1 cellular context compared by ENCODE assay signal in the genomic region with DNA sequence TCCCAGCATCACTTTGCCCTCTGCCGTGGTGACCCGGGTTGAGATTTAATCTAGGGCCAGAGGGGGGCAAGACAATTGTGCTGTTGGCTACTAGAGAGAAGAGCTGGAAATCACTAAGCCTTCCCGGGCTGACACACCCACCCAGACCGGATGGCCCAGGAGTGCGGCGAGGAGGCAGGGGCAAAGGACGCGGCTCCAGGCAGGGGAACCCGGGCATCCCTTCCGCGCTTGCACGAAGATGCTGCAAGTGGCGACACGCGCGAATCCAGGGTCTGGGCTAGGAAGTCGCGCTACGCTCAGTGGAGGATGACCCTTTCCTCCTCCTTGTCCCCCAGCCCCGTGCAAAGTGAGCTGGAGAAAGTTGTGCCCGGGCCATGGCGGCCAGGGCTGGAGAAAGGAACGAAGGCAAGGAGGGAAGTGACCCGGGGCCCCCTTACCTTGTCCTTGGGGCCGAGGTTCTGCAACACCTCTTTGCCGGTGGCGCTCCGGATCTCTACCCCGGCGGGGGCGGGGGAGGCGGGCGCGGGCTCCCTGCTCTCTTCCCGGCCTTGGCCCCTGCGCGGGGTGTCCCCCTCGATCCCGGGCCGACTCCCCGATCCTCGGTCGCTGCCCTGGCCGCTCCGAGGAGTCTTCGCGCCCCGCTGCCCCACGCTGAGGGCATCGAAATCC.
TF ChIP-seq lines count a peak whose summit lies in the region.

No MANE protein-coding gene starts in this region.

TF ChIP-seq in HEK293, 187 proteins besides CTCF, POLR2A, EP300 and RAD21 (continued from another document):
- TF ChIP-seq, protein P1, sequence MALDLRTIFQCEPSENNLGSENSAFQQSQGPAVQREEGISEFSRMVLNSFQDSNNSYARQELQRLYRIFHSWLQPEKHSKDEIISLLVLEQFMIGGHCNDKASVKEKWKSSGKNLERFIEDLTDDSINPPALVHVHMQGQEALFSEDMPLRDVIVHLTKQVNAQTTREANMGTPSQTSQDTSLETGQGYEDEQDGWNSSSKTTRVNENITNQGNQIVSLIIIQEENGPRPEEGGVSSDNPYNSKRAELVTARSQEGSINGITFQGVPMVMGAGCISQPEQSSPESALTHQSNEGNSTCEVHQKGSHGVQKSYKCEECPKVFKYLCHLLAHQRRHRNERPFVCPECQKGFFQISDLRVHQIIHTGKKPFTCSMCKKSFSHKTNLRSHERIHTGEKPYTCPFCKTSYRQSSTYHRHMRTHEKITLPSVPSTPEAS (tag by site-specific recombination; IDR thresholded peaks at IDR 0.05): no peak
- TF ChIP-seq ZFHX2 (tag by site-specific recombination; conservative IDR thresholded peaks at IDR 0.05) (0 out of 2 replicates have a peak, but pooled peaks have one; percentile 11), GLIS1 (tag by site-specific recombination; IDR thresholded peaks at IDR 0.05) (no peak), ZNF501 (tag by site-specific recombination; IDR thresholded peaks at IDR 0.05) (no peak), ZFP69B (tag by site-specific recombination; IDR thresholded peaks at IDR 0.05) (no peak), ZNF610 (tag by site-specific recombination; IDR thresholded peaks at IDR 0.05; ENCODE audit: borderline replicate concordance) (no peak), KLF16 (tag by site-specific recombination; IDR thresholded peaks at IDR 0.05) (0 out of 2 replicates have a peak, but pooled peaks have one; percentile 36), OSR2 (tag by site-specific recombination; IDR thresholded peaks at IDR 0.05) (no peak), ZNF214 (tag by site-specific recombination; IDR thresholded peaks at IDR 0.05; ENCODE audit: borderline replicate concordance) (no peak), ZNF48 (tag by site-specific recombination; IDR thresholded peaks at IDR 0.05) (no peak), ZNF837 (tag by site-specific recombination; IDR thresholded peaks at IDR 0.05) (no peak), PRDM1 (tag by site-specific recombination; IDR thresholded peaks at IDR 0.05) (peak; percentile 75), ZNF132 (tag by site-specific recombination; IDR thresholded peaks at IDR 0.05; ENCODE audit: borderline replicate concordance) (no peak), KLF9 (tag by site-specific recombination; IDR thresholded peaks at IDR 0.05; ENCODE audit: low read depth) (peak; percentile 94), ZBTB48 (tag by site-specific recombination; IDR thresholded peaks at IDR 0.05) (no peak), SP7 (tag by site-specific recombination; IDR thresholded peaks at IDR 0.05) (no peak), ZBTB21 (tag by site-specific recombination; IDR thresholded peaks at IDR 0.05) (no peak), ZNF626 (tag by site-specific recombination; IDR thresholded peaks at IDR 0.05) (no peak), ZIC2 (tag by site-specific recombination; IDR thresholded peaks at IDR 0.05) (no peak), ZNF16 (tag by site-specific recombination; IDR thresholded peaks at IDR 0.05; ENCODE audit: low read depth) (no peak)
- TF ChIP-seq, protein P2, sequence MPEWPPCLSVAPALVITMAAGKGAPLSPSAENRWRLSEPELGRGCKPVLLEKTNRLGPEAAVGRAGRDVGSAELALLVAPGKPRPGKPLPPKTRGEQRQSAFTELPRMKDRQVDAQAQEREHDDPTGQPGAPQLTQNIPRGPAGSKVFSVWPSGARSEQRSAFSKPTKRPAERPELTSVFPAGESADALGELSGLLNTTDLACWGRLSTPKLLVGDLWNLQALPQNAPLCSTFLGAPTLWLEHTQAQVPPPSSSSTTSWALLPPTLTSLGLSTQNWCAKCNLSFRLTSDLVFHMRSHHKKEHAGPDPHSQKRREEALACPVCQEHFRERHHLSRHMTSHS (tag by site-specific recombination; IDR thresholded peaks at IDR 0.05): no peak
- TF ChIP-seq, protein P3, sequence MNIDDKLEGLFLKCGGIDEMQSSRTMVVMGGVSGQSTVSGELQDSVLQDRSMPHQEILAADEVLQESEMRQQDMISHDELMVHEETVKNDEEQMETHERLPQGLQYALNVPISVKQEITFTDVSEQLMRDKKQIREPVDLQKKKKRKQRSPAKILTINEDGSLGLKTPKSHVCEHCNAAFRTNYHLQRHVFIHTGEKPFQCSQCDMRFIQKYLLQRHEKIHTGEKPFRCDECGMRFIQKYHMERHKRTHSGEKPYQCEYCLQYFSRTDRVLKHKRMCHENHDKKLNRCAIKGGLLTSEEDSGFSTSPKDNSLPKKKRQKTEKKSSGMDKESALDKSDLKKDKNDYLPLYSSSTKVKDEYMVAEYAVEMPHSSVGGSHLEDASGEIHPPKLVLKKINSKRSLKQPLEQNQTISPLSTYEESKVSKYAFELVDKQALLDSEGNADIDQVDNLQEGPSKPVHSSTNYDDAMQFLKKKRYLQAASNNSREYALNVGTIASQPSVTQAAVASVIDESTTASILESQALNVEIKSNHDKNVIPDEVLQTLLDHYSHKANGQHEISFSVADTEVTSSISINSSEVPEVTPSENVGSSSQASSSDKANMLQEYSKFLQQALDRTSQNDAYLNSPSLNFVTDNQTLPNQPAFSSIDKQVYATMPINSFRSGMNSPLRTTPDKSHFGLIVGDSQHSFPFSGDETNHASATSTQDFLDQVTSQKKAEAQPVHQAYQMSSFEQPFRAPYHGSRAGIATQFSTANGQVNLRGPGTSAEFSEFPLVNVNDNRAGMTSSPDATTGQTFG (tag by site-specific recombination; IDR thresholded peaks at IDR 0.05; ENCODE audit: borderline replicate concordance): no peak
- TF ChIP-seq, protein P4, sequence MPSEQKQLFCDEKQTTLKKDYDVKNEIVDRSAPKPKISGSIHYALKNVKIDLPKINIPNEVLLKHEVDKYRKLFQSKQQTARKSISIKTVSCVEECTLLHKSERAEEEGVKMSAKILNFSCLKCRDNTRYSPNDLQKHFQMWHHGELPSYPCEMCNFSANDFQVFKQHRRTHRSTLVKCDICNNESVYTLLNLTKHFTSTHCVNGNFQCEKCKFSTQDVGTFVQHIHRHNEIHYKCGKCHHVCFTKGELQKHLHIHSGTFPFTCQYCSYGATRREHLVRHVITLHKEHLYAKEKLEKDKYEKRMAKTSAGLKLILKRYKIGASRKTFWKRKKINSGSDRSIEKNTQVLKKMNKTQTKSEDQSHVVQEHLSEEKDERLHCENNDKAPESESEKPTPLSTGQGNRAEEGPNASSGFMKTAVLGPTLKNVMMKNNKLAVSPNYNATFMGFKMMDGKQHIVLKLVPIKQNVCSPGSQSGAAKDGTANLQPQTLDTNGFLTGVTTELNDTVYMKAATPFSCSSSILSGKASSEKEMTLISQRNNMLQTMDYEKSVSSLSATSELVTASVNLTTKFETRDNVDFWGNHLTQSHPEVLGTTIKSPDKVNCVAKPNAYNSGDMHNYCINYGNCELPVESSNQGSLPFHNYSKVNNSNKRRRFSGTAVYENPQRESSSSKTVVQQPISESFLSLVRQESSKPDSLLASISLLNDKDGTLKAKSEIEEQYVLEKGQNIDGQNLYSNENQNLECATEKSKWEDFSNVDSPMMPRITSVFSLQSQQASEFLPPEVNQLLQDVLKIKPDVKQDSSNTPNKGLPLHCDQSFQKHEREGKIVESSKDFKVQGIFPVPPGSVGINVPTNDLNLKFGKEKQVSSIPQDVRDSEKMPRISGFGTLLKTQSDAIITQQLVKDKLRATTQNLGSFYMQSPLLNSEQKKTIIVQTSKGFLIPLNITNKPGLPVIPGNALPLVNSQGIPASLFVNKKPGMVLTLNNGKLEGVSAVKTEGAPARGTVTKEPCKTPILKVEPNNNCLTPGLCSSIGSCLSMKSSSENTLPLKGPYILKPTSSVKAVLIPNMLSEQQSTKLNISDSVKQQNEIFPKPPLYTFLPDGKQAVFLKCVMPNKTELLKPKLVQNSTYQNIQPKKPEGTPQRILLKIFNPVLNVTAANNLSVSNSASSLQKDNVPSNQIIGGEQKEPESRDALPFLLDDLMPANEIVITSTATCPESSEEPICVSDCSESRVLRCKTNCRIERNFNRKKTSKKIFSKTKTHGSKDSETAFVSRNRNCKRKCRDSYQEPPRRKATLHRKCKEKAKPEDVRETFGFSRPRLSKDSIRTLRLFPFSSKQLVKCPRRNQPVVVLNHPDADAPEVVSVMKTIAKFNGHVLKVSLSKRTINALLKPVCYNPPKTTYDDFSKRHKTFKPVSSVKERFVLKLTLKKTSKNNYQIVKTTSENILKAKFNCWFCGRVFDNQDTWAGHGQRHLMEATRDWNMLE (tag by site-specific recombination; conservative IDR thresholded peaks at IDR 0.05; ENCODE audit: low read depth): no peak
- TF ChIP-seq, protein P5, sequence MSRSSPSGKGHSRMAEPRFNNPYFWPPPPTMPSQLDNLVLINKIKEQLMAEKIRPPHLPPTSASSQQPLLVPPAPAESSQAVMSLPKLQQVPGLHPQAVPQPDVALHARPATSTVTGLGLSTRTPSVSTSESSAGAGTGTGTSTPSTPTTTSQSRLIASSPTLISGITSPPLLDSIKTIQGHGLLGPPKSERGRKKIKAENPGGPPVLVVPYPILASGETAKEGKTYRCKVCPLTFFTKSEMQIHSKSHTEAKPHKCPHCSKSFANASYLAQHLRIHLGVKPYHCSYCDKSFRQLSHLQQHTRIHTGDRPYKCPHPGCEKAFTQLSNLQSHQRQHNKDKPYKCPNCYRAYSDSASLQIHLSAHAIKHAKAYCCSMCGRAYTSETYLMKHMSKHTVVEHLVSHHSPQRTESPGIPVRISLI (tag by site-specific recombination; IDR thresholded peaks at IDR 0.05): no peak
- TF ChIP-seq, protein P6, sequence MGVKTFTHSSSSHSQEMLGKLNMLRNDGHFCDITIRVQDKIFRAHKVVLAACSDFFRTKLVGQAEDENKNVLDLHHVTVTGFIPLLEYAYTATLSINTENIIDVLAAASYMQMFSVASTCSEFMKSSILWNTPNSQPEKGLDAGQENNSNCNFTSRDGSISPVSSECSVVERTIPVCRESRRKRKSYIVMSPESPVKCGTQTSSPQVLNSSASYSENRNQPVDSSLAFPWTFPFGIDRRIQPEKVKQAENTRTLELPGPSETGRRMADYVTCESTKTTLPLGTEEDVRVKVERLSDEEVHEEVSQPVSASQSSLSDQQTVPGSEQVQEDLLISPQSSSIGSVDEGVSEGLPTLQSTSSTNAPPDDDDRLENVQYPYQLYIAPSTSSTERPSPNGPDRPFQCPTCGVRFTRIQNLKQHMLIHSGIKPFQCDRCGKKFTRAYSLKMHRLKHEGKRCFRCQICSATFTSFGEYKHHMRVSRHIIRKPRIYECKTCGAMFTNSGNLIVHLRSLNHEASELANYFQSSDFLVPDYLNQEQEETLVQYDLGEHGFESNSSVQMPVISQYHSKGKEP (tag by site-specific recombination; IDR thresholded peaks at IDR 0.05): no peak
- TF ChIP-seq, protein P7, sequence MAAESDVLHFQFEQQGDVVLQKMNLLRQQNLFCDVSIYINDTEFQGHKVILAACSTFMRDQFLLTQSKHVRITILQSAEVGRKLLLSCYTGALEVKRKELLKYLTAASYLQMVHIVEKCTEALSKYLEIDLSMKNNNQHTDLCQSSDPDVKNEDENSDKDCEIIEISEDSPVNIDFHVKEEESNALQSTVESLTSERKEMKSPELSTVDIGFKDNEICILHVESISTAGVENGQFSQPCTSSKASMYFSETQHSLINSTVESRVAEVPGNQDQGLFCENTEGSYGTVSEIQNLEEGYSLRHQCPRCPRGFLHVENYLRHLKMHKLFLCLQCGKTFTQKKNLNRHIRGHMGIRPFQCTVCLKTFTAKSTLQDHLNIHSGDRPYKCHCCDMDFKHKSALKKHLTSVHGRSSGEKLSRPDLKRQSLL (tag by site-specific recombination; IDR thresholded peaks at IDR 0.05): no peak
- TF ChIP-seq, protein P8, sequence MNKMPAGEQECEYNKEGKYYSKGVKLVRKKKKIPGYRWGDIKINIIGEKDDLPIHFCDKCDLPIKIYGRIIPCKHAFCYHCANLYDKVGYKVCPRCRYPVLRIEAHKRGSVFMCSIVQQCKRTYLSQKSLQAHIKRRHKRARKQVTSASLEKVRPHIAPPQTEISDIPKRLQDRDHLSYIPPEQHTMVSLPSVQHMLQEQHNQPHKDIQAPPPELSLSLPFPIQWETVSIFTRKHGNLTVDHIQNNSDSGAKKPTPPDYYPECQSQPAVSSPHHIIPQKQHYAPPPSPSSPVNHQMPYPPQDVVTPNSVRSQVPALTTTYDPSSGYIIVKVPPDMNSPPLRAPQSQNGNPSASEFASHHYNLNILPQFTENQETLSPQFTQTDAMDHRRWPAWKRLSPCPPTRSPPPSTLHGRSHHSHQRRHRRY (tag by site-specific recombination; IDR thresholded peaks at IDR 0.05): no peak
TF ChIP-seq in HEK293: peak in this region for 11.
